8 cellular contexts compared by ENCODE assay signal in the genomic region with DNA sequence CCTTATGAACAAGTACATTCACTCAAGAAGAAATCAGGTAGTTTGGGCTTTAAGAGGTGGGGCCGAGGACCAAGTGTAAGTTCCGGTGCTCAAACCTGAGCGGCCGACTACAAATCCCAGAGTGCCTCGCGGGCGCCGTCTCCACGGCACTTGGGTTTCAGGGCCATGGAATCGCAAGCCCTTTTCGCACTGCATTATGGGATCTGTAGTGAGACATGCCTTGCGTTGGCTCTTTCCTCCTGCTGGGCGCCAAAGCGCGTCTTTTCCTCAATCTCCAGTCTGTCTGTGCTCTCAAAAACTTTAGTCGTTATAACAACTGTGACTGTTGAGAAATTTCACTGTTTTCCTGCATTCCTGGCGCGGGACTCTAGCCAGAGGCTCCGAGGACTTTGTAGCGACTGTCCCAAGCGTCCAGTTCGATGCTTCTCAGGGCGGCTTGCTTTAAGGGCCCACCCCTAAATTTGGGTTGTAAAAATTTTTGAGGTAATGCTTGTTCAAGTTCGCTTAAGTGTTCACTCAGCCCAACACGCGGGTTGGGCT.
DNase-seq lines count a peak whose midpoint lies in the region; ATAC-seq and TF ChIP-seq lines count a peak whose summit lies in the region.

No MANE protein-coding gene starts in this region.

- peak; percentile 73 for ATAC-seq in GM21619 (IDR thresholded peaks at IDR 0.05; ENCODE audit: unreplicated experiment)

- TF ChIP-seq RAD21 in Ishikawa (IDR thresholded peaks at IDR 0.05; ENCODE audit: low read depth) = no peak

- TF ChIP-seq EP300 in Ishikawa (IDR thresholded peaks at IDR 0.05; ENCODE audit: borderline replicate concordance) = no peak

- H3K27ac ChIP-seq in epithelial cell of prostate = peak overlapping the region; percentile 49

- peak; percentile 99 for DNase-seq in DMS 273 (lab: John Stamatoyannopoulos, UW; ENCODE audit: unreplicated experiment)
- peak; percentile 99 for DNase-seq in OCI-M1 (lab: John Stamatoyannopoulos, UW)
- peak; percentile 91 for DNase-seq in activated T-cell treated with anti-CD3 and anti-CD28 coated beads for 4 hours
- DNase-seq in epithelial cell of prostate (ENCODE audit: low read depth, low spot score) = peak; percentile 96
- DNase-seq in middle frontal gyrus (ENCODE audit: extremely low spot score, low spot score) = peak; percentile 99
- DNase-seq in stimulated activated CD8-positive, alpha-beta memory T cell treated with anti-CD3 and anti-CD28 coated beads, Interleukin-15, amount 100 ng/mL, for 48 hours (ENCODE audit: low read depth in 2 of 2) = peak; percentile 88 to 89

TF ChIP-seq in Ishikawa, 13 proteins besides CTCF, POLR2A, EP300 and RAD21:
- TF ChIP-seq EGR1 (IDR thresholded peaks at IDR 0.05) (no peak), CEBPB (IDR thresholded peaks at IDR 0.05) (0 out of 2 replicates have a peak, but pooled peaks have one; percentile 1), TEAD4 (IDR thresholded peaks at IDR 0.05) (no peak), CREB1 (IDR thresholded peaks at IDR 0.05; ENCODE audit: low read depth) (0 out of 2 replicates have a peak, but pooled peaks have one; percentile 8)

Comparison
In these comparisons a context has a peak if more than half of its experiments do, and no peak if none do; other contexts are left out.
1. Peak in every context shown above with its lines: DNase-seq, ATAC-seq and H3K27ac ChIP-seq.